ENCODE assay signal across 10 cellular contexts in genomic region chr17:55743103-55743679, GRCh38. TPM values are rescaled to one million over a fixed set of nuclear protein-coding genes. Genes with fewer than 3 reads are reported as not detected.
DNase-seq lines count a peak whose midpoint lies in the region; ATAC-seq, FAIRE-seq and TF ChIP-seq lines count a peak whose summit lies in the region.
"Had no signal": no experiment of that assay in that cellular context is flagged by ENCODE, and none has a peak within 500 bp of the region (broad histone marks: within the 10 kb centered on the region; RNA-seq: fewer than 3 reads in every experiment).

No MANE protein-coding gene starts in this region.

- peak; percentile 91 for FAIRE-seq in urothelium cell line (lab: Jason Lieb, UNC)

- no peak overlapping the region for H3K4me3 ChIP-seq in A673 (ENCODE audit: low read depth, low read length, poor library complexity, severe bottlenecking)
- H3K4me3 ChIP-seq: BLaER1 had no signal

- no peaks in the 10 kb centered on the region for H3K9me3 ChIP-seq in A673 (ENCODE audit: low read depth, low read length, poor library complexity, severe bottlenecking)
- H3K9me3 ChIP-seq: BLaER1 had no signal

- TF ChIP-seq CTCF in WTC11 (IDR thresholded peaks at IDR 0.05) (no peak), A673 (conservative IDR thresholded peaks at IDR 0.05; ENCODE audit: low read depth, low read length) (no peak)

- no peaks in the 10 kb centered on the region for H3K27me3 ChIP-seq in A673 (replicated peaks; ENCODE audit: insufficient read depth, low read depth, low read length, poor library complexity)
- H3K27me3 ChIP-seq: BLaER1 had no signal

- H3K36me3 ChIP-seq in A673 (ENCODE audit: insufficient read depth, low read length, poor library complexity, severe bottlenecking), result no peaks in the 10 kb centered on the region
- H3K36me3 ChIP-seq: BLaER1 had no signal

- ATAC-seq in HG03439 (IDR thresholded peaks at IDR 0.05; ENCODE audit: unreplicated experiment), result peak; percentile 50
- no peak for ATAC-seq in WTC11

- no peaks in the 10 kb centered on the region for H3K4me1 Mint-ChIP-seq in WTC11

- POLR2A ChIA-PET in WTC11 (lab: Charles Lee) (no interaction called here), A673 (lab: Charles Lee; ENCODE audit: low non-redundant PET) (no interaction called here)

- H3K27ac ChIP-seq in A673 (ENCODE audit: low read depth, low read length, poor library complexity, severe bottlenecking), result no peak overlapping the region
- H3K27ac ChIP-seq: BLaER1 had no signal

- CTCF ChIA-PET in WTC11 (lab: Charles Lee) (interaction anchor here (1.2 kb wide), 1 partner anchor 18 kb away, joined by 3 read pairs; no protein-coding TSS in a partner anchor), A673 (lab: Charles Lee) (no interaction called here)

- H3K4me3 Mint-ChIP-seq in WTC11, result no peak overlapping the region
- H3K4me3 Mint-ChIP-seq: activated B cell treated with CpG ODN at 0.5 μM for 24 hours had no signal

- no TSS peak for BruUV-seq in A673 (replicated peaks; lab: Mats Ljungman, UMichigan)

- H3K4me1 ChIP-seq in A673 (ENCODE audit: insufficient read depth, low read length, poor library complexity, severe bottlenecking), result no peaks in the 10 kb centered on the region

- H3K27me3 Mint-ChIP-seq in WTC11 (ENCODE audit: low read depth), result no peaks in the 10 kb centered on the region

- H3K9me3 Mint-ChIP-seq in WTC11, result no peaks in the 10 kb centered on the region
- H3K9me3 Mint-ChIP-seq: activated B cell treated with CpG ODN at 0.5 μM for 24 hours had no signal

- intact Hi-C loops in A673 (cut with micrococcal nuclease; ENCODE audit: unreplicated experiment), result no loop called here

- peak; percentile 33 for DNase-seq in NOMO-1 treated with DMSO at 0.1 percent for 48 hours (lab: John Stamatoyannopoulos, UW; ENCODE audit: unreplicated experiment)
- DNase-seq in NOMO-1 treated with dmso at 0.1 percent for 144 hours (lab: John Stamatoyannopoulos, UW; ENCODE audit: unreplicated experiment), result no peak
- DNase-seq in WTC11 (ENCODE audit: low spot score), result no peak
- DNase-seq in urothelium cell line (ENCODE audit: low spot score), result peak; percentile 55
- no peak for DNase-seq in activated T-cell treated with anti-CD3 and anti-CD28 coated beads for 4 hours
- DNase-seq in activated T-cell treated with anti-CD3 and anti-CD28 coated beads, Interleukin-2, amount 50 U/mL, for 48 hours, result no peak
- DNase-seq in A673 (ENCODE audit: low spot score), result no peak
- DNase-seq: activated B cell treated with CpG ODN at 0.5 μM for 24 hours had no signal

- H3K36me3 Mint-ChIP-seq in WTC11, result no peaks in the 10 kb centered on the region

- H3K27ac Mint-ChIP-seq in WTC11, result no peak overlapping the region
- H3K27ac Mint-ChIP-seq: activated B cell treated with CpG ODN at 0.5 μM for 24 hours had no signal

TF ChIP-seq in WTC11, 78 proteins besides CTCF, POLR2A, EP300 and RAD21:
- TF ChIP-seq GABPB1 (CRISPR knock-in tag; IDR thresholded peaks at IDR 0.05) (peak; percentile 94), CREM (CRISPR knock-in tag; IDR thresholded peaks at IDR 0.05) (no peak)
TF ChIP-seq in WTC11: peak in this region for 1.

RNA-seq across cellular contexts. Expression of gene PCTP, which starts 7.7 kb away (rescaled TPM):
- total RNA-seq in WTC11 (2021) (10.3 to 14.2 TPM (median 12.2 TPM) in 3 replicates), A673 (2021) (6.4 and 9.8 TPM in 2 replicates)

RNA-seq across cellular contexts. Expression of gene TMEM100, which starts 20.5 kb away (rescaled TPM):
- total RNA-seq in WTC11 (2021) (0.39 to 1.1 TPM (median 0.57 TPM) in 3 replicates), A673 (2021) (7.9 and 9.3 TPM in 2 replicates)
- total RNA-seq: activated B cell treated with CpG ODN at 0.5 μM for 24 hours had no signal

Comparison
In these comparisons a context has a peak if more than half of its experiments do, and no peak if none do; other contexts are left out.
1. DNase-seq: peak in NOMO-1 treated with DMSO at 0.1 percent for 48 hours (single experiment) and urothelium cell line (single experiment); none in NOMO-1 treated with dmso at 0.1 percent for 144 hours (single experiment), WTC11 (single experiment), activated T-cell treated with anti-CD3 and anti-CD28 coated beads for 4 hours (single experiment), activated T-cell treated with anti-CD3 and anti-CD28 coated beads, Interleukin-2, amount 50 U/mL, for 48 hours (0 of 2) and A673 (single experiment).